1 cellular context compared by ENCODE assay signal in the genomic region with DNA sequence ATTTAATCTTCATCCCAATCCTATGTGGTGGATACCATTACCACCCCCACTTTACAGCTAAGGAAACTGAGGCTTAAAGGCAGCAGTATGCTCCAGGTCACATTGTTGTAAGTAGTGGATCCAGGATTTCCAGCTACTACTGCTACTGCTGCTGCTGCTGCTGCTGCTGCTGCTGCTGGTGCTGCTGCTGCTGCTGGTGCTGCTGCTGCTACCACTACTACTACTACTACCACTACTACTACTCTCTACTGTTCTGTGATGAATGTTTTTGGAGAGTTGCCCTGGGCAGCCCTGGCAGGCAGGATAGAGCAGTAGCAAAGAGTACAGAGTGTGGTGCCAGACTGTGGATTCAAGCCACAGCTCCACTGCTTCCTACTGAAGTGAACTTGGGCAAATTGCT.
TF ChIP-seq lines count a peak whose summit lies in the region.

No MANE protein-coding gene starts in this region.

TF ChIP-seq in HepG2, 621 proteins besides CTCF, POLR2A, EP300 and RAD21 (continued from another document):
- no peak for TF ChIP-seq ZNF441 (CRISPR knock-in tag; IDR thresholded peaks at IDR 0.05; ENCODE audit: borderline replicate concordance)
- no peak for TF ChIP-seq PCBP1 (IDR thresholded peaks at IDR 0.05; ENCODE audit: borderline replicate concordance, low read depth, low read length)
- TF ChIP-seq ZNF749 (CRISPR knock-in tag; IDR thresholded peaks at IDR 0.05; ENCODE audit: borderline replicate concordance) = no peak
- no peak for TF ChIP-seq ZNF121 (CRISPR knock-in tag; IDR thresholded peaks at IDR 0.05)
- TF ChIP-seq ZNF335 (CRISPR knock-in tag; IDR thresholded peaks at IDR 0.05) = no peak
- TF ChIP-seq, protein P1, sequence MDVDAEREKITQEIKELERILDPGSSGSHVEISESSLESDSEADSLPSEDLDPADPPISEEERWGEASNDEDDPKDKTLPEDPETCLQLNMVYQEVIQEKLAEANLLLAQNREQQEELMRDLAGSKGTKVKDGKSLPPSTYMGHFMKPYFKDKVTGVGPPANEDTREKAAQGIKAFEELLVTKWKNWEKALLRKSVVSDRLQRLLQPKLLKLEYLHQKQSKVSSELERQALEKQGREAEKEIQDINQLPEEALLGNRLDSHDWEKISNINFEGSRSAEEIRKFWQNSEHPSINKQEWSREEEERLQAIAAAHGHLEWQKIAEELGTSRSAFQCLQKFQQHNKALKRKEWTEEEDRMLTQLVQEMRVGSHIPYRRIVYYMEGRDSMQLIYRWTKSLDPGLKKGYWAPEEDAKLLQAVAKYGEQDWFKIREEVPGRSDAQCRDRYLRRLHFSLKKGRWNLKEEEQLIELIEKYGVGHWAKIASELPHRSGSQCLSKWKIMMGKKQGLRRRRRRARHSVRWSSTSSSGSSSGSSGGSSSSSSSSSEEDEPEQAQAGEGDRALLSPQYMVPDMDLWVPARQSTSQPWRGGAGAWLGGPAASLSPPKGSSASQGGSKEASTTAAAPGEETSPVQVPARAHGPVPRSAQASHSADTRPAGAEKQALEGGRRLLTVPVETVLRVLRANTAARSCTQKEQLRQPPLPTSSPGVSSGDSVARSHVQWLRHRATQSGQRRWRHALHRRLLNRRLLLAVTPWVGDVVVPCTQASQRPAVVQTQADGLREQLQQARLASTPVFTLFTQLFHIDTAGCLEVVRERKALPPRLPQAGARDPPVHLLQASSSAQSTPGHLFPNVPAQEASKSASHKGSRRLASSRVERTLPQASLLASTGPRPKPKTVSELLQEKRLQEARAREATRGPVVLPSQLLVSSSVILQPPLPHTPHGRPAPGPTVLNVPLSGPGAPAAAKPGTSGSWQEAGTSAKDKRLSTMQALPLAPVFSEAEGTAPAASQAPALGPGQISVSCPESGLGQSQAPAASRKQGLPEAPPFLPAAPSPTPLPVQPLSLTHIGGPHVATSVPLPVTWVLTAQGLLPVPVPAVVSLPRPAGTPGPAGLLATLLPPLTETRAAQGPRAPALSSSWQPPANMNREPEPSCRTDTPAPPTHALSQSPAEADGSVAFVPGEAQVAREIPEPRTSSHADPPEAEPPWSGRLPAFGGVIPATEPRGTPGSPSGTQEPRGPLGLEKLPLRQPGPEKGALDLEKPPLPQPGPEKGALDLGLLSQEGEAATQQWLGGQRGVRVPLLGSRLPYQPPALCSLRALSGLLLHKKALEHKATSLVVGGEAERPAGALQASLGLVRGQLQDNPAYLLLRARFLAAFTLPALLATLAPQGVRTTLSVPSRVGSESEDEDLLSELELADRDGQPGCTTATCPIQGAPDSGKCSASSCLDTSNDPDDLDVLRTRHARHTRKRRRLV (CRISPR knock-in tag; IDR thresholded peaks at IDR 0.05) = no peak
- TF ChIP-seq CBFB (CRISPR knock-in tag; IDR thresholded peaks at IDR 0.05) = no peak
- TF ChIP-seq ZBTB7B (CRISPR knock-in tag; IDR thresholded peaks at IDR 0.05) = no peak
- no peak for TF ChIP-seq ZNF562 (CRISPR knock-in tag; IDR thresholded peaks at IDR 0.05; ENCODE audit: borderline replicate concordance)
- no peak for TF ChIP-seq ZFP82 (CRISPR knock-in tag; IDR thresholded peaks at IDR 0.05; ENCODE audit: borderline replicate concordance)
- TF ChIP-seq, protein P2, sequence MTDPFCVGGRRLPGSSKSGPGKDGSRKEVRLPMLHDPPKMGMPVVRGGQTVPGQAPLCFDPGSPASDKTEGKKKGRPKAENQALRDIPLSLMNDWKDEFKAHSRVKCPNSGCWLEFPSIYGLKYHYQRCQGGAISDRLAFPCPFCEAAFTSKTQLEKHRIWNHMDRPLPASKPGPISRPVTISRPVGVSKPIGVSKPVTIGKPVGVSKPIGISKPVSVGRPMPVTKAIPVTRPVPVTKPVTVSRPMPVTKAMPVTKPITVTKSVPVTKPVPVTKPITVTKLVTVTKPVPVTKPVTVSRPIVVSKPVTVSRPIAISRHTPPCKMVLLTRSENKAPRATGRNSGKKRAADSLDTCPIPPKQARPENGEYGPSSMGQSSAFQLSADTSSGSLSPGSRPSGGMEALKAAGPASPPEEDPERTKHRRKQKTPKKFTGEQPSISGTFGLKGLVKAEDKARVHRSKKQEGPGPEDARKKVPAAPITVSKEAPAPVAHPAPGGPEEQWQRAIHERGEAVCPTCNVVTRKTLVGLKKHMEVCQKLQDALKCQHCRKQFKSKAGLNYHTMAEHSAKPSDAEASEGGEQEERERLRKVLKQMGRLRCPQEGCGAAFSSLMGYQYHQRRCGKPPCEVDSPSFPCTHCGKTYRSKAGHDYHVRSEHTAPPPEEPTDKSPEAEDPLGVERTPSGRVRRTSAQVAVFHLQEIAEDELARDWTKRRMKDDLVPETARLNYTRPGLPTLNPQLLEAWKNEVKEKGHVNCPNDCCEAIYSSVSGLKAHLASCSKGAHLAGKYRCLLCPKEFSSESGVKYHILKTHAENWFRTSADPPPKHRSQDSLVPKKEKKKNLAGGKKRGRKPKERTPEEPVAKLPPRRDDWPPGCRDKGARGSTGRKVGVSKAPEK (CRISPR knock-in tag; IDR thresholded peaks at IDR 0.05; ENCODE audit: borderline replicate concordance) = no peak
- TF ChIP-seq LCORL (IDR thresholded peaks at IDR 0.05) = no peak
- no peak for TF ChIP-seq LCORL (CRISPR knock-in tag; IDR thresholded peaks at IDR 0.05)
- TF ChIP-seq ZNF207 (IDR thresholded peaks at IDR 0.05; ENCODE audit: borderline replicate concordance) = no peak
- TF ChIP-seq SP4 (CRISPR knock-in tag; IDR thresholded peaks at IDR 0.05) = no peak
- TF ChIP-seq, protein P3, sequence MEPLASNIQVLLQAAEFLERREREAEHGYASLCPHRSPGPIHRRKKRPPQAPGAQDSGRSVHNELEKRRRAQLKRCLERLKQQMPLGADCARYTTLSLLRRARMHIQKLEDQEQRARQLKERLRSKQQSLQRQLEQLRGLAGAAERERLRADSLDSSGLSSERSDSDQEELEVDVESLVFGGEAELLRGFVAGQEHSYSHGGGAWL (CRISPR knock-in tag; IDR thresholded peaks at IDR 0.05) = no peak
- no peak for TF ChIP-seq KAT8 (CRISPR knock-in tag; IDR thresholded peaks at IDR 0.05)
- TF ChIP-seq, protein P4, sequence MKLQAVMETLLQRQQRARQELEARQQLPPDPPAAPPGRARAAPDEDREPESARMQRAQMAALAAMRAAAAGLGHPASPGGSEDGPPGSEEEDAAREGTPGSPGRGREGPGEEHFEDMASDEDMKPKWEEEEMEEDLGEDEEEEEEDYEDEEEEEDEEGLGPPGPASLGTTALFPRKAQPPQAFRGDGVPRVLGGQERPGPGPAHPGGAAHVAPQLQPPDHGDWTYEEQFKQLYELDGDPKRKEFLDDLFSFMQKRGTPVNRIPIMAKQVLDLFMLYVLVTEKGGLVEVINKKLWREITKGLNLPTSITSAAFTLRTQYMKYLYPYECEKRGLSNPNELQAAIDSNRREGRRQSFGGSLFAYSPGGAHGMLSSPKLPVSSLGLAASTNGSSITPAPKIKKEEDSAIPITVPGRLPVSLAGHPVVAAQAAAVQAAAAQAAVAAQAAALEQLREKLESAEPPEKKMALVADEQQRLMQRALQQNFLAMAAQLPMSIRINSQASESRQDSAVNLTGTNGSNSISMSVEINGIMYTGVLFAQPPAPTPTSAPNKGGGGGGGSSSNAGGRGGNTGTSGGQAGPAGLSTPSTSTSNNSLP (IDR thresholded peaks at IDR 0.05; ENCODE audit: low read depth, low read length) = no peak
- TF ChIP-seq STAT5B (CRISPR knock-in tag; IDR thresholded peaks at IDR 0.05) = no peak
- TF ChIP-seq, protein P5, sequence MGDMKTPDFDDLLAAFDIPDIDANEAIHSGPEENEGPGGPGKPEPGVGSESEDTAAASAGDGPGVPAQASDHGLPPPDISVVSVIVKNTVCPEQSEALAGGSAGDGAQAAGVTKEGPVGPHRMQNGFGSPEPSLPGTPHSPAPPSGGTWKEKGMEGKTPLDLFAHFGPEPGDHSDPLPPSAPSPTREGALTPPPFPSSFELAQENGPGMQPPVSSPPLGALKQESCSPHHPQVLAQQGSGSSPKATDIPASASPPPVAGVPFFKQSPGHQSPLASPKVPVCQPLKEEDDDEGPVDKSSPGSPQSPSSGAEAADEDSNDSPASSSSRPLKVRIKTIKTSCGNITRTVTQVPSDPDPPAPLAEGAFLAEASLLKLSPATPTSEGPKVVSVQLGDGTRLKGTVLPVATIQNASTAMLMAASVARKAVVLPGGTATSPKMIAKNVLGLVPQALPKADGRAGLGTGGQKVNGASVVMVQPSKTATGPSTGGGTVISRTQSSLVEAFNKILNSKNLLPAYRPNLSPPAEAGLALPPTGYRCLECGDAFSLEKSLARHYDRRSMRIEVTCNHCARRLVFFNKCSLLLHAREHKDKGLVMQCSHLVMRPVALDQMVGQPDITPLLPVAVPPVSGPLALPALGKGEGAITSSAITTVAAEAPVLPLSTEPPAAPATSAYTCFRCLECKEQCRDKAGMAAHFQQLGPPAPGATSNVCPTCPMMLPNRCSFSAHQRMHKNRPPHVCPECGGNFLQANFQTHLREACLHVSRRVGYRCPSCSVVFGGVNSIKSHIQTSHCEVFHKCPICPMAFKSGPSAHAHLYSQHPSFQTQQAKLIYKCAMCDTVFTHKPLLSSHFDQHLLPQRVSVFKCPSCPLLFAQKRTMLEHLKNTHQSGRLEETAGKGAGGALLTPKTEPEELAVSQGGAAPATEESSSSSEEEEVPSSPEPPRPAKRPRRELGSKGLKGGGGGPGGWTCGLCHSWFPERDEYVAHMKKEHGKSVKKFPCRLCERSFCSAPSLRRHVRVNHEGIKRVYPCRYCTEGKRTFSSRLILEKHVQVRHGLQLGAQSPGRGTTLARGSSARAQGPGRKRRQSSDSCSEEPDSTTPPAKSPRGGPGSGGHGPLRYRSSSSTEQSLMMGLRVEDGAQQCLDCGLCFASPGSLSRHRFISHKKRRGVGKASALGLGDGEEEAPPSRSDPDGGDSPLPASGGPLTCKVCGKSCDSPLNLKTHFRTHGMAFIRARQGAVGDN (CRISPR knock-in tag; IDR thresholded peaks at IDR 0.05) = peak; percentile 77
- TF ChIP-seq WIZ (CRISPR knock-in tag; IDR thresholded peaks at IDR 0.05) = no peak
- no peak for TF ChIP-seq MIXL1 (CRISPR knock-in tag; IDR thresholded peaks at IDR 0.05)
- no peak for TF ChIP-seq SALL1 (CRISPR knock-in tag; IDR thresholded peaks at IDR 0.05)
- no peak for TF ChIP-seq NR2F6 (IDR thresholded peaks at IDR 0.05)
- no peak for TF ChIP-seq NR2F6 (CRISPR knock-in tag; IDR thresholded peaks at IDR 0.05)
- TF ChIP-seq, protein P6, sequence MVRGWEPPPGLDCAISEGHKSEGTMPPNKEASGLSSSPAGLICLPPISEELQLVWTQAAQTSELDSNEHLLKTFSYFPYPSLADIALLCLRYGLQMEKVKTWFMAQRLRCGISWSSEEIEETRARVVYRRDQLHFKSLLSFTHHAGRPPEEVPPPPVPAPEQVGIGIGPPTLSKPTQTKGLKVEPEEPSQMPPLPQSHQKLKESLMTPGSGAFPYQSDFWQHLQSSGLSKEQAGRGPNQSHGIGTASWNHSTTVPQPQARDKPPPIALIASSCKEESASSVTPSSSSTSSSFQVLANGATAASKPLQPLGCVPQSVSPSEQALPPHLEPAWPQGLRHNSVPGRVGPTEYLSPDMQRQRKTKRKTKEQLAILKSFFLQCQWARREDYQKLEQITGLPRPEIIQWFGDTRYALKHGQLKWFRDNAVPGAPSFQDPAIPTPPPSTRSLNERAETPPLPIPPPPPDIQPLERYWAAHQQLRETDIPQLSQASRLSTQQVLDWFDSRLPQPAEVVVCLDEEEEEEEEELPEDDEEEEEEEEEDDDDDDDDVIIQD (CRISPR knock-in tag; IDR thresholded peaks at IDR 0.05; ENCODE audit: low read depth) = no peak; the same call in 1 of the 2 replicates
- TF ChIP-seq POLR2G (IDR thresholded peaks at IDR 0.05; ENCODE audit: low read depth, low read length) = no peak
- TF ChIP-seq PHF20 (CRISPR knock-in tag; IDR thresholded peaks at IDR 0.05) = no peak
- TF ChIP-seq ZNF556 (CRISPR knock-in tag; IDR thresholded peaks at IDR 0.05; ENCODE audit: borderline replicate concordance) = 0 out of 2 replicates have a peak, but pooled peaks have one; percentile 14
- TF ChIP-seq TMF1 (CRISPR knock-in tag; IDR thresholded peaks at IDR 0.05; ENCODE audit: low read depth) = no peak
- no peak for TF ChIP-seq ZNF674 (CRISPR knock-in tag; IDR thresholded peaks at IDR 0.05; ENCODE audit: low read depth)
- TF ChIP-seq, protein P7, sequence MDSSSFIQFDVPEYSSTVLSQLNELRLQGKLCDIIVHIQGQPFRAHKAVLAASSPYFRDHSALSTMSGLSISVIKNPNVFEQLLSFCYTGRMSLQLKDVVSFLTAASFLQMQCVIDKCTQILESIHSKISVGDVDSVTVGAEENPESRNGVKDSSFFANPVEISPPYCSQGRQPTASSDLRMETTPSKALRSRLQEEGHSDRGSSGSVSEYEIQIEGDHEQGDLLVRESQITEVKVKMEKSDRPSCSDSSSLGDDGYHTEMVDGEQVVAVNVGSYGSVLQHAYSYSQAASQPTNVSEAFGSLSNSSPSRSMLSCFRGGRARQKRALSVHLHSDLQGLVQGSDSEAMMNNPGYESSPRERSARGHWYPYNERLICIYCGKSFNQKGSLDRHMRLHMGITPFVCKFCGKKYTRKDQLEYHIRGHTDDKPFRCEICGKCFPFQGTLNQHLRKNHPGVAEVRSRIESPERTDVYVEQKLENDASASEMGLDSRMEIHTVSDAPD (CRISPR knock-in tag; IDR thresholded peaks at IDR 0.05) = no peak
- TF ChIP-seq, protein P8, sequence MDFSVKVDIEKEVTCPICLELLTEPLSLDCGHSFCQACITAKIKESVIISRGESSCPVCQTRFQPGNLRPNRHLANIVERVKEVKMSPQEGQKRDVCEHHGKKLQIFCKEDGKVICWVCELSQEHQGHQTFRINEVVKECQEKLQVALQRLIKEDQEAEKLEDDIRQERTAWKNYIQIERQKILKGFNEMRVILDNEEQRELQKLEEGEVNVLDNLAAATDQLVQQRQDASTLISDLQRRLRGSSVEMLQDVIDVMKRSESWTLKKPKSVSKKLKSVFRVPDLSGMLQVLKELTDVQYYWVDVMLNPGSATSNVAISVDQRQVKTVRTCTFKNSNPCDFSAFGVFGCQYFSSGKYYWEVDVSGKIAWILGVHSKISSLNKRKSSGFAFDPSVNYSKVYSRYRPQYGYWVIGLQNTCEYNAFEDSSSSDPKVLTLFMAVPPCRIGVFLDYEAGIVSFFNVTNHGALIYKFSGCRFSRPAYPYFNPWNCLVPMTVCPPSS (IDR thresholded peaks at IDR 0.05) = no peak
- no peak for TF ChIP-seq POLR2AphosphoS2 (IDR thresholded peaks at IDR 0.05; ENCODE audit: low read depth, low read length)
- TF ChIP-seq ZFP90 (CRISPR knock-in tag; IDR thresholded peaks at IDR 0.05; ENCODE audit: borderline replicate concordance) = no peak
- no peak for TF ChIP-seq GATAD2A (CRISPR knock-in tag; IDR thresholded peaks at IDR 0.05)
TF ChIP-seq in HepG2: peak in this region for 17.
